ENCODE assay signal across 10 cellular contexts in genomic region chr3:71752911-71753715, GRCh38. TPM values are rescaled to one million over a fixed set of nuclear protein-coding genes. Genes with fewer than 3 reads are reported as not detected.
A peak's percentile ranks its signal among the peaks of the same experiment; 100 is the strongest.
DNase-seq lines count a peak whose midpoint lies in the region; ATAC-seq, FAIRE-seq and TF ChIP-seq lines count a peak whose summit lies in the region.
"Had no signal": no experiment of that assay in that cellular context is flagged by ENCODE, and none has a peak within 500 bp of the region (broad histone marks: within the 10 kb centered on the region; RNA-seq: fewer than 3 reads in every experiment).

No MANE protein-coding gene starts in this region.

- no peaks in the 10 kb centered on the region for H3K79me2 ChIP-seq in SK-N-SH (ENCODE audit: insufficient read depth)
- no peaks in the 10 kb centered on the region for H3K79me2 ChIP-seq in astrocyte (ENCODE audit: insufficient read depth, low read length)

- H3K27ac Mint-ChIP-seq in astrocyte (ENCODE audit: unreplicated experiment): no peak overlapping the region

- H3K4me2 ChIP-seq in SK-N-SH: no peak overlapping the region
- peak overlapping the region; percentile 59 for H3K4me2 ChIP-seq in astrocyte (ENCODE audit: low read length)

- no peaks in the 10 kb centered on the region for H3K9me3 ChIP-seq in SK-N-SH
- no peaks in the 10 kb centered on the region for H3K9me3 ChIP-seq in astrocyte (ENCODE audit: insufficient read depth, low read depth, low read length)
- H3K9me3 ChIP-seq in left lung: no peaks in the 10 kb centered on the region

- no peak for ATAC-seq in SK-N-SH treated with all-trans-retinoic acid at 6 μM for 48 hours
- no peak for ATAC-seq in left lung
- ATAC-seq in HG03469 (IDR thresholded peaks at IDR 0.05; ENCODE audit: unreplicated experiment): no peak
- ATAC-seq in GM19467 (IDR thresholded peaks at IDR 0.05; ENCODE audit: unreplicated experiment): no peak

- POLR2A ChIA-PET in SK-N-SH (lab: Yijun Ruan, JAX): interaction anchor here (0.7 kb wide), 1 partner anchor 27 kb away, joined by 3 read pairs; no protein-coding TSS in a partner anchor

- no peak for TF ChIP-seq CTCF in SK-N-SH (IDR thresholded peaks at IDR 0.05)
- TF ChIP-seq CTCF in astrocyte (IDR thresholded peaks at IDR 0.05; ENCODE audit: insufficient read depth, low read depth, low read length): no peak
- TF ChIP-seq CTCF in left lung (IDR thresholded peaks at IDR 0.05): no peak

- no peak for TF ChIP-seq EP300 in SK-N-SH (IDR thresholded peaks at IDR 0.05; ENCODE audit: borderline replicate concordance in 1 of 2, low read depth in 1 of 2, low read length in 1 of 2)

- intact Hi-C loops in left lung (cut with DNase I): no loop called here

- H3K9me3 Mint-ChIP-seq in astrocyte (ENCODE audit: unreplicated experiment): peaks cover 5% of the 10 kb centered on the region

- TF ChIP-seq RAD21 in SK-N-SH (IDR thresholded peaks at IDR 0.05; ENCODE audit: low read length): no peak

- CTCF ChIA-PET in SK-N-SH (lab: Yijun Ruan, JAX): interaction anchor here (0.6 to 2.0 kb wide), 6 partner anchors 15 to 1098 kb away, joined by 3 to 13 read pairs (median 5); no protein-coding TSS in a partner anchor

- H2AFZ ChIP-seq in SK-N-SH (ENCODE audit: low read depth): no peak overlapping the region
- H2AFZ ChIP-seq in astrocyte (ENCODE audit: low read depth, low read length): peak overlapping the region; percentile 85

- H3K9ac ChIP-seq in SK-N-SH (no peak overlapping the region), astrocyte (ENCODE audit: low read length) (no peak overlapping the region)

- H3K4me3 Mint-ChIP-seq in astrocyte (ENCODE audit: unreplicated experiment): peak overlapping the region; percentile 79

- H3F3A ChIP-seq in SK-N-SH (replicated peaks; ENCODE audit: insufficient read depth): no peaks in the 10 kb centered on the region

- no peaks in the 10 kb centered on the region for H3K4me1 Mint-ChIP-seq in astrocyte (ENCODE audit: low read depth, unreplicated experiment)

- H4K20me1 ChIP-seq in SK-N-SH (ENCODE audit: insufficient read depth): no peaks in the 10 kb centered on the region
- no peaks in the 10 kb centered on the region for H4K20me1 ChIP-seq in astrocyte (ENCODE audit: insufficient read depth, low read length)

- no peaks in the 10 kb centered on the region for H3K36me3 Mint-ChIP-seq in astrocyte (ENCODE audit: low read depth, unreplicated experiment)

- H3K27me3 ChIP-seq in SK-N-SH (ENCODE audit: insufficient read depth): peaks cover 17% of the 10 kb centered on the region
- H3K27me3 ChIP-seq in astrocyte (ENCODE audit: insufficient read depth, low read length): peaks cover 64% of the 10 kb centered on the region
- H3K27me3 ChIP-seq in left lung: peaks cover 3 to 50% of the 10 kb centered on the region in 2 donors

- H3K4me1 ChIP-seq in SK-N-SH (ENCODE audit: control insufficient read depth in 1 of 2, insufficient read depth in 2 of 2, low read depth in 1 of 2, low read length in 1 of 2) (peaks cover 0 to 15% of the 10 kb centered on the region in 2 experiments; a peak in 1 of 4 replicates), astrocyte (ENCODE audit: insufficient read depth, low read length) (peaks cover 3% of the 10 kb centered on the region), left lung (peaks cover 0 to 19% of the 10 kb centered on the region in 2 donors)

- WGBS in SK-N-SH (ENCODE audit: low lambda C conversion rate): 51% methylated on average over 18 of the region's 67 CpGs

- H3K36me3 ChIP-seq in SK-N-SH (replicated peaks in 1 of 2; ENCODE audit: control insufficient read depth in 1 of 2, insufficient read depth in 2 of 2, low read length in 1 of 2): no peaks in the 10 kb centered on the region
- H3K36me3 ChIP-seq in astrocyte (ENCODE audit: insufficient read depth, low read length): no peaks in the 10 kb centered on the region
- H3K36me3 ChIP-seq in left lung: no peaks in the 10 kb centered on the region

- H3K27me3 Mint-ChIP-seq in astrocyte (ENCODE audit: low read depth, unreplicated experiment): peaks cover 66% of the 10 kb centered on the region

- peak overlapping the region in 1 of 2 experiments; percentile 55; a peak in 2 of 4 replicates for H3K4me3 ChIP-seq in SK-N-SH (ENCODE audit: low read depth in 2 of 2, low read length in 1 of 2)
- H3K4me3 ChIP-seq in astrocyte (ENCODE audit: insufficient read depth, low read depth, low read length): no peak overlapping the region
- H3K4me3 ChIP-seq in left lung: peak overlapping the region; percentile 24 to 47

- DNase-seq in SK-N-SH (peak; percentile 80), astrocyte (ENCODE audit: low read depth) (no peak), left lung (no peak), superior temporal gyrus (ENCODE audit: extremely low spot score) (peak; percentile 42), foreskin melanocyte (no peak)
- DNase-seq: Kasumi-1 had no signal

- H3K9me2 ChIP-seq in SK-N-SH: no peaks in the 10 kb centered on the region

- FAIRE-seq in astrocyte (lab: Jason Lieb, UNC): no peak

- H3K27ac ChIP-seq in SK-N-SH (ENCODE audit: low read depth in 2 of 2, low read length in 1 of 2) (no peak overlapping the region; a peak in 1 of 4 replicates), astrocyte (ENCODE audit: low read depth, low read length) (no peak overlapping the region), left lung (no peak overlapping the region)

TF ChIP-seq in SK-N-SH, 30 proteins besides CTCF, POLR2A, EP300 and RAD21 (continues in another document):
- no peak for TF ChIP-seq ELF1 (IDR thresholded peaks at IDR 0.05)
- no peak for TF ChIP-seq NFIC (IDR thresholded peaks at IDR 0.05; ENCODE audit: borderline replicate concordance)
- no peak for TF ChIP-seq CHD2 (IDR thresholded peaks at IDR 0.05; ENCODE audit: low read length, partially characterized antibody)
- no peak for TF ChIP-seq MEF2A (IDR thresholded peaks at IDR 0.05; ENCODE audit: borderline replicate concordance, low read depth)
- TF ChIP-seq SMC3 (IDR thresholded peaks at IDR 0.05; ENCODE audit: low read depth, low read length): no peak
- TF ChIP-seq TAF1 (IDR thresholded peaks at IDR 0.05; ENCODE audit: borderline replicate concordance, low read depth, low read length): no peak
- TF ChIP-seq POLR2AphosphoS5 (IDR thresholded peaks at IDR 0.05; ENCODE audit: low read depth, low read length): no peak
- TF ChIP-seq USF1 (IDR thresholded peaks at IDR 0.05; ENCODE audit: borderline replicate concordance, low read depth): no peak

TF ChIP-seq in SK-N-SH treated with all-trans-retinoic acid at 6 μM for 48 hours, 23 proteins besides CTCF, POLR2A, EP300 and RAD21:
- TF ChIP-seq CSDC2 (CRISPR knock-in tag; IDR thresholded peaks at IDR 0.05): no peak

RNA-seq across cellular contexts. Expression of gene GPR27, which starts 0.5 kb away (rescaled TPM):
- 0.05 and 0.16 TPM in 2 replicates for polyA plus RNA-seq in SK-N-SH (2012; rRNA removed)
- polyA plus RNA-seq in SK-N-SH (2012; cell fraction: cytosol; rRNA removed): 0.18 and 0.25 TPM in 2 replicates
- polyA plus RNA-seq in SK-N-SH (2012; cell fraction: nucleus; rRNA removed): not detected in 2 replicates
- total RNA-seq in astrocyte: 2.0 and 2.9 TPM in 2 replicates
- 1 to 10 TPM; 2.8 to 3.0 TPM for total RNA-seq in left lung
- total RNA-seq: fibroblast of villous mesenchyme had no signal

RNA-seq across cellular contexts. Expression of gene EIF4E3, which starts 27.9 kb away (rescaled TPM):
- polyA plus RNA-seq in SK-N-SH (2012; rRNA removed): 0.47 and 0.67 TPM in 2 replicates
- 1.3 and 2.1 TPM in 2 replicates for polyA plus RNA-seq in SK-N-SH (2012; cell fraction: cytosol; rRNA removed)
- 0.13 and 0.51 TPM in 2 replicates for polyA plus RNA-seq in SK-N-SH (2012; cell fraction: nucleus; rRNA removed)
- total RNA-seq in astrocyte (3.5 and 4.2 TPM in 2 replicates), left lung (10 to 100 TPM; 23.2 to 34.8 TPM)

RNA-seq across cellular contexts. Expression of gene PROK2, which starts 31.8 kb away (rescaled TPM):
- polyA plus RNA-seq in SK-N-SH (2012; rRNA removed): not detected in 2 replicates
- polyA plus RNA-seq in SK-N-SH (2012; cell fraction: cytosol; rRNA removed): not detected in 2 replicates
- not detected in 2 replicates for polyA plus RNA-seq in SK-N-SH (2012; cell fraction: nucleus; rRNA removed)
- not detected in 2 replicates for total RNA-seq in astrocyte
- total RNA-seq in left lung: 10 to 100 TPM in 1 of 2 donors, under 1 TPM in 1; 0.32 to 18.1 TPM
- total RNA-seq: fibroblast of villous mesenchyme had no signal

Comparison
In these comparisons a context has a peak if more than half of its experiments do, and no peak if none do; other contexts are left out.
1. DNase-seq: peak in SK-N-SH (single experiment) and superior temporal gyrus (single experiment); none in astrocyte (single experiment), left lung (0 of 2) and foreskin melanocyte (single experiment).